9 cellular contexts compared by ENCODE assay signal in the genomic region with DNA sequence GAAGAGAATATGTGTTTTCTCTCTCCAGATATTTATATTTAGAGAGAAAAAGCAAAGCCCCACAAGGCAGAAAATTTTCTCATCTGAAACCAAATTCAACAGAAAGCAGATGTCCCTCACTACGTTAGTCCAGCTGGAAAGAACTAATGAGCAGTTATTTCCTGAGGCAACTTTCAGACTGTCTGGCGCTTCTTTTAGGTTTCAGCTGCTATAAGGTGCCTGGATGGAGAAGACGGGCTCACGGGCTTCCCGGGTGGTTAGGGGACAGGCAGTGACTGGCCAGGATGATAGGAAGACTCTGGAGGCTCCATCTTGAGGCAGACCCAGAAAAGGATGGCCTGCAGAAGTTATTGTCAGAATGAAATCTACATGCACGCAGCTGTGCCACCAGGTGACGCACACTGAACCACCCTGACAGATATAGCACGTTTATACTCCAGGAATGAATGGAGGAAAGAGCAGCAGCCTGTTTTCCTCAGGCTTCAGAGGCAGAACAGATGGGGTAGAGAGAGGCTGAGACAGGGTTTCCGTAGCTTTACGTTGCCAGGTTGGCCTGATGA. TPM values are rescaled to one million over a fixed set of nuclear protein-coding genes. Genes with fewer than 3 reads are reported as not detected.
A peak's percentile ranks its signal among the peaks of the same experiment; 100 is the strongest.
DNase-seq lines count a peak whose midpoint lies in the region; ATAC-seq, FAIRE-seq and TF ChIP-seq lines count a peak whose summit lies in the region.
"Had no signal": no experiment of that assay in that cellular context is flagged by ENCODE, and none has a peak within 500 bp of the region (broad histone marks: within the 10 kb centered on the region; RNA-seq: fewer than 3 reads in every experiment).

No MANE protein-coding gene starts in this region.

- no peaks in the 10 kb centered on the region for H3K4me1 ChIP-seq in prostate gland (replicated peaks)
- H3K4me1 ChIP-seq: SJSA1 had no signal

- ATAC-seq in GM18520 (IDR thresholded peaks at IDR 0.05; ENCODE audit: unreplicated experiment) = peak; percentile 63
- ATAC-seq in HG02852 (IDR thresholded peaks at IDR 0.05; ENCODE audit: unreplicated experiment) = peak; percentile 69
- no peak for ATAC-seq in GM21825 (IDR thresholded peaks at IDR 0.05; ENCODE audit: unreplicated experiment)

- H3K4me3 ChIP-seq in prostate gland = no peak overlapping the region
- H3K4me3 ChIP-seq: SJSA1 had no signal

- no peaks in the 10 kb centered on the region for H3K9me3 ChIP-seq in prostate gland
- H3K9me3 ChIP-seq: SJSA1 had no signal

- intact Hi-C loops in prostate gland (cut with DNase I) = no loop called here

- peak overlapping the region; percentile 31 to 39 for H3K27ac ChIP-seq in prostate gland
- H3K27ac ChIP-seq: SJSA1 had no signal

- TF ChIP-seq CTCF in prostate gland (IDR thresholded peaks at IDR 0.05) = peak in 1 of 4 experiments; percentile 40

- WGBS in prostate gland = 44% methylated on average over 10 of the region's 10 CpGs

- no peaks in the 10 kb centered on the region for H3K36me3 ChIP-seq in prostate gland
- H3K36me3 ChIP-seq: SJSA1 had no signal

- TF ChIP-seq POLR2A in prostate gland (IDR thresholded peaks at IDR 0.05) = no peak

- no peak for FAIRE-seq in frontal cortex (lab: Jason Lieb, UNC)

- H3K27me3 ChIP-seq in prostate gland (replicated peaks; ENCODE audit: insufficient read depth) = no peaks in the 10 kb centered on the region

- DNase-seq in SHP77 treated with DMSO at 0.1 percent for 48 hours (lab: John Stamatoyannopoulos, UW) (peak; percentile 88), prostate gland (ENCODE audit: low spot score) (no peak), NCI-H2029 (lab: John Stamatoyannopoulos, UW) (no peak), hepatic stellate cell (ENCODE audit: low spot score) (no peak), frontal cortex (ENCODE audit: low spot score in 2 of 2) (no peak)

RNA-seq across cellular contexts. Expression of a gene that starts 50.7 kb away (rescaled TPM):
- 10 to 100 TPM; 20.7 to 24.7 TPM for total RNA-seq in prostate gland
- 57.1 TPM for total RNA-seq in frontal cortex

RNA-seq across cellular contexts. Expression of a gene that starts 54.7 kb away (rescaled TPM):
- total RNA-seq in prostate gland (10 to 100 TPM; 32.6 to 52.5 TPM), frontal cortex (43.6 TPM)
